Comparison of ENCODE assay signal across 19 cellular contexts in genomic region chr15:62568702-62569101, GRCh38.
DNase-seq lines count a peak whose midpoint lies in the region; ATAC-seq, FAIRE-seq and TF ChIP-seq lines count a peak whose summit lies in the region.
"Had no signal": no experiment of that assay in that cellular context is flagged by ENCODE, and none has a peak within 500 bp of the region (broad histone marks: within the 10 kb centered on the region; RNA-seq: fewer than 3 reads in every experiment).

No MANE protein-coding gene starts in this region.

- TF ChIP-seq CTCF in HepG2 (CRISPR knock-in tag; IDR thresholded peaks at IDR 0.05) (no peak), right lobe of liver (IDR thresholded peaks at IDR 0.05) (no peak), colonic mucosa (IDR thresholded peaks at IDR 0.05) (no peak), psoas muscle (IDR thresholded peaks at IDR 0.05) (no peak)

- POLR2A ChIA-PET in HepG2 (lab: Yijun Ruan, JAX), result no interaction called here

- CTCF ChIA-PET in HepG2 (lab: Yijun Ruan, JAX; ENCODE audit: low intra/inter-chr PET ratio, low total read pairs), result no interaction called here

- in situ Hi-C loops in HepG2 (cut with HindIII; ENCODE audit: extremely low pct_ligation_motif_present, low pct_unique_long_range_greater_than_20kb), result no loop called here

- H3K36me3 ChIP-seq in HepG2 (replicated peaks in 1 of 2; ENCODE audit: control insufficient read depth in 1 of 2, insufficient read depth in 2 of 2, low read length in 2 of 2) (no peaks in the 10 kb centered on the region), right lobe of liver (no peaks in the 10 kb centered on the region), colonic mucosa (no peaks in the 10 kb centered on the region), psoas muscle (ENCODE audit: insufficient read depth in 1 of 2, low read depth in 1 of 2) (no peaks in the 10 kb centered on the region)
- H3K36me3 ChIP-seq: BE2C; BLaER1 treated with 17β-estradiol and CSF1 and Interleukin-3, amounts not matched to agents 10 nM and 100 nM; HAP-1 had no signal

- intact Hi-C loops in HepG2 (cut with micrococcal nuclease; ENCODE audit: unreplicated experiment), result no loop called here
- intact Hi-C loops in right lobe of liver (cut with DNase I), result no loop called here
- intact Hi-C loops in colonic mucosa (cut with DNase I), result no loop called here
- intact Hi-C loops in psoas muscle (cut with DNase I), result no loop called here

- 81% methylated on average over 5 of the region's 6 CpGs for WGBS in HepG2 (ENCODE audit: low lambda C conversion rate)
- WGBS in right lobe of liver (ENCODE audit: insufficient coverage, low coverage, low lambda C conversion rate, missing lambda C conversion rate), result 100% methylated on average over 3 of the region's 6 CpGs
- WGBS in psoas muscle, 3 donors, result 81 to 90% (median 83%) methylated on average over 6 of the region's 6 CpGs

- DNase-seq in HepG2 (ENCODE audit: low spot score) (no peak), right lobe of liver (no peak), colonic mucosa (no peak), psoas muscle (no peak), inferior parietal cortex (ENCODE audit: extremely low spot score) (no peak)
- DNase-seq: 8988T; BE2C; CD4-positive, alpha-beta memory T cell; COR-L47; DMS79 treated with DMSO at 0.1 percent for 48 hours; GF-D8 had no signal

- no TSS peak for BruUV-seq in HepG2 (replicated peaks; lab: Mats Ljungman, UMichigan)

- H3K9ac ChIP-seq in HepG2 (ENCODE audit: insufficient read depth, low read depth, low read length), result no peak overlapping the region
- H3K9ac ChIP-seq in colonic mucosa (ENCODE audit: low read depth in 2 of 2, low read length in 2 of 2), result peak overlapping the region in 1 of 2 donors; percentile 42
- H3K9ac ChIP-seq: BLaER1 treated with 17β-estradiol and CSF1 and Interleukin-3, amounts not matched to agents 10 nM and 100 nM had no signal

- no peak overlapping the region for H2AFZ ChIP-seq in HepG2 (ENCODE audit: low read length)

- no peak overlapping the region for H3K4me2 ChIP-seq in HepG2 (ENCODE audit: low read depth, low read length)
- H3K4me2 ChIP-seq: BLaER1 treated with 17β-estradiol and CSF1 and Interleukin-3, amounts not matched to agents 10 nM and 100 nM had no signal

- H3K27ac ChIP-seq in HepG2 (ENCODE audit: extremely low read length, insufficient read depth, low read length) (no peak overlapping the region), right lobe of liver (no peak overlapping the region), colonic mucosa (peak overlapping the region; percentile 70), psoas muscle (peak overlapping the region; percentile 77)
- H3K27ac ChIP-seq: A549; BLaER1 treated with 17β-estradiol and CSF1 and Interleukin-3, amounts not matched to agents 10 nM and 100 nM had no signal

- H4K20me1 ChIP-seq in HepG2 (ENCODE audit: insufficient read depth, low read length), result peaks cover 45% of the 10 kb centered on the region
- H4K20me1 ChIP-seq: BLaER1 treated with 17β-estradiol and CSF1 and Interleukin-3, amounts not matched to agents 10 nM and 100 nM had no signal

- H3K4me1 ChIP-seq in HepG2 (ENCODE audit: insufficient read depth, low read length) (peaks cover 24% of the 10 kb centered on the region), right lobe of liver (peaks cover 0 to 15% (median 4%) of the 10 kb centered on the region in 4 donors), colonic mucosa (peaks cover 10% of the 10 kb centered on the region), psoas muscle (peaks cover 43% of the 10 kb centered on the region)
- H3K4me1 ChIP-seq: BE2C had no signal

- TF ChIP-seq POLR2A in HepG2 (IDR thresholded peaks at IDR 0.05; ENCODE audit: insufficient read depth in 1 of 2, low read depth in 2 of 2, low read length in 2 of 2) (no peak), right lobe of liver (IDR thresholded peaks at IDR 0.05) (no peak)

- H3K9me3 ChIP-seq in HepG2 (ENCODE audit: low read length) (no peaks in the 10 kb centered on the region), right lobe of liver (no peaks in the 10 kb centered on the region), colonic mucosa (no peaks in the 10 kb centered on the region), psoas muscle (no peaks in the 10 kb centered on the region)
- H3K9me3 ChIP-seq: BE2C; BLaER1 treated with 17β-estradiol and CSF1 and Interleukin-3, amounts not matched to agents 10 nM and 100 nM; HAP-1 had no signal

- H3K4me3 ChIP-seq in HepG2 (replicated peaks in 1 of 3; ENCODE audit: insufficient read depth in 1 of 3, low read depth in 2 of 3, low read length in 3 of 3) (no peak overlapping the region), right lobe of liver (no peak overlapping the region), colonic mucosa (no peak overlapping the region), psoas muscle (no peak overlapping the region)
- H3K4me3 ChIP-seq: A549; BLaER1 treated with 17β-estradiol and CSF1 and Interleukin-3, amounts not matched to agents 10 nM and 100 nM; HAP-1 had no signal

- TF ChIP-seq RAD21 in HepG2 (CRISPR knock-in tag; IDR thresholded peaks at IDR 0.05), result no peak

- ATAC-seq in HepG2 (no peak), right lobe of liver (no peak), psoas muscle (no peak), GM21529 (IDR thresholded peaks at IDR 0.05; ENCODE audit: unreplicated experiment) (no peak), SK-N-SH treated with all-trans-retinoic acid at 6 μM for 48 hours (no peak)

- no peak for TF ChIP-seq EP300 in HepG2 (IDR thresholded peaks at IDR 0.05; ENCODE audit: low read depth in 2 of 2, low read length in 2 of 2)
- no peak for TF ChIP-seq EP300 in HepG2 (CRISPR knock-in tag; IDR thresholded peaks at IDR 0.05; ENCODE audit: borderline replicate concordance)

- no peak for FAIRE-seq in HepG2 (lab: Jason Lieb, UNC)
- FAIRE-seq: A549, GM12891, GM18507, H54 had no signal

- H3K27me3 ChIP-seq in HepG2 (ENCODE audit: control insufficient read depth in 1 of 2, insufficient read depth in 2 of 2, low read length in 2 of 2) (peaks cover 3 to 34% of the 10 kb centered on the region in 2 experiments; a peak in 3 of 5 replicates), right lobe of liver (peaks cover 0 to 27% of the 10 kb centered on the region in 2 donors), colonic mucosa (no peaks in the 10 kb centered on the region), psoas muscle (ENCODE audit: insufficient read depth in 3 of 3, low read length in 2 of 3) (no peaks in the 10 kb centered on the region)
- H3K27me3 ChIP-seq: BE2C; BLaER1 treated with 17β-estradiol and CSF1 and Interleukin-3, amounts not matched to agents 10 nM and 100 nM had no signal

- H3K79me2 ChIP-seq in HepG2 (ENCODE audit: insufficient read depth, low read length), result no peaks in the 10 kb centered on the region

TF ChIP-seq in HepG2, 621 proteins besides CTCF, POLR2A, EP300 and RAD21:
- no peak for TF ChIP-seq NFIC (IDR thresholded peaks at IDR 0.05; ENCODE audit: low read length)
- TF ChIP-seq ZNF12 (CRISPR knock-in tag; IDR thresholded peaks at IDR 0.05), result peak; percentile 96

TF ChIP-seq in SK-N-SH treated with all-trans-retinoic acid at 6 μM for 48 hours, 23 proteins besides CTCF, POLR2A, EP300 and RAD21 (continues in another document):
- no peak for TF ChIP-seq ZNF70 (CRISPR knock-in tag; IDR thresholded peaks at IDR 0.05)
- no peak for TF ChIP-seq ARNTL (CRISPR knock-in tag; IDR thresholded peaks at IDR 0.05; ENCODE audit: borderline replicate concordance, low read depth)
- no peak for TF ChIP-seq ZC3H10 (CRISPR knock-in tag; IDR thresholded peaks at IDR 0.05)
- no peak for TF ChIP-seq CSRNP3 (CRISPR knock-in tag; IDR thresholded peaks at IDR 0.05)
- TF ChIP-seq POU6F1 (CRISPR knock-in tag; IDR thresholded peaks at IDR 0.05; ENCODE audit: borderline replicate concordance, low read depth), result no peak
- TF ChIP-seq CSDC2 (CRISPR knock-in tag; IDR thresholded peaks at IDR 0.05), result no peak
- TF ChIP-seq GLIS3 (CRISPR knock-in tag; IDR thresholded peaks at IDR 0.05), result no peak
- no peak for TF ChIP-seq ISL1 (CRISPR knock-in tag; IDR thresholded peaks at IDR 0.05)

Comparison
In these comparisons a context has a peak if more than half of its experiments do, and no peak if none do; other contexts are left out.
1. H3K27ac ChIP-seq: peak in colonic mucosa (single experiment) and psoas muscle (single experiment); none in HepG2 (single experiment) and right lobe of liver (0 of 3).